ENCODE assay signal across 8 cellular contexts in genomic region chr17:39450051-39450450, GRCh38. TPM values are rescaled to one million over a fixed set of nuclear protein-coding genes. Genes with fewer than 3 reads are reported as not detected.
DNase-seq lines count a peak whose midpoint lies in the region; ATAC-seq lines count a peak whose summit lies in the region.

No MANE protein-coding gene starts in this region.

- H3K9me3 ChIP-seq in iPS-20b (ENCODE audit: insufficient read depth, low read depth, low read length), result no peaks in the 10 kb centered on the region

- no peaks in the 10 kb centered on the region for H3K27me3 Mint-ChIP-seq in activated CD4-positive, alpha-beta T cell treated with anti-CD3 and anti-CD28 coated beads, Interleukin-2, amount 10 ng/mL, durations not matched to agents 24 days and 14 days
- no peaks in the 10 kb centered on the region for H3K27me3 Mint-ChIP-seq in activated CD4-positive, alpha-beta memory T cell treated with anti-CD3 and anti-CD28 coated beads for 36 hours
- H3K27me3 Mint-ChIP-seq in stimulated activated naive CD8-positive, alpha-beta T cell treated with anti-CD3 and anti-CD28 coated beads, Interleukin-15, amount 100 ng/mL, for 72 hours, result no peaks in the 10 kb centered on the region

- H3K36me3 ChIP-seq in iPS-20b (ENCODE audit: insufficient read depth, low read depth, low read length), result peaks cover 29% of the 10 kb centered on the region

- peaks cover 26% of the 10 kb centered on the region for H3K36me3 Mint-ChIP-seq in activated CD4-positive, alpha-beta T cell treated with anti-CD3 and anti-CD28 coated beads, Interleukin-2, amount 10 ng/mL, durations not matched to agents 24 days and 14 days (ENCODE audit: low read depth)
- peaks cover 15% of the 10 kb centered on the region for H3K36me3 Mint-ChIP-seq in activated CD4-positive, alpha-beta memory T cell treated with anti-CD3 and anti-CD28 coated beads for 36 hours

- ATAC-seq in stimulated activated naive CD8-positive, alpha-beta T cell treated with anti-CD3 and anti-CD28 coated beads, Interleukin-15, amount 100 ng/mL, for 72 hours, result no peak
- no peak for ATAC-seq in esophagus mucosa

- peak overlapping the region; percentile 99 for H3K4me3 Mint-ChIP-seq in activated CD4-positive, alpha-beta T cell treated with anti-CD3 and anti-CD28 coated beads, Interleukin-2, amount 10 ng/mL, durations not matched to agents 24 days and 14 days
- H3K4me3 Mint-ChIP-seq in activated CD4-positive, alpha-beta memory T cell treated with anti-CD3 and anti-CD28 coated beads for 36 hours, result peak overlapping the region; percentile 96
- H3K4me3 Mint-ChIP-seq in stimulated activated naive CD8-positive, alpha-beta T cell treated with anti-CD3 and anti-CD28 coated beads, Interleukin-15, amount 100 ng/mL, for 72 hours, result peak overlapping the region; percentile 86 to 98

- CTCF ChIA-PET in activated CD4-positive, alpha-beta memory T cell treated with anti-CD3 and anti-CD28 coated beads for 36 hours (lab: Charles Lee), result interaction anchor here (1.6 kb wide), 1 partner anchor 12 kb away, joined by 14 read pairs; the partner anchor contains the start of gene CDK12

- no peaks in the 10 kb centered on the region for H3K9me3 Mint-ChIP-seq in activated CD4-positive, alpha-beta T cell treated with anti-CD3 and anti-CD28 coated beads, Interleukin-2, amount 10 ng/mL, durations not matched to agents 24 days and 14 days
- H3K9me3 Mint-ChIP-seq in activated CD4-positive, alpha-beta memory T cell treated with anti-CD3 and anti-CD28 coated beads for 36 hours, result no peaks in the 10 kb centered on the region
- no peaks in the 10 kb centered on the region for H3K9me3 Mint-ChIP-seq in stimulated activated naive CD8-positive, alpha-beta T cell treated with anti-CD3 and anti-CD28 coated beads, Interleukin-15, amount 100 ng/mL, for 72 hours

- peak overlapping the region; percentile 98 for H3K27ac Mint-ChIP-seq in activated CD4-positive, alpha-beta T cell treated with anti-CD3 and anti-CD28 coated beads, Interleukin-2, amount 10 ng/mL, durations not matched to agents 24 days and 14 days
- peak overlapping the region; percentile 96 for H3K27ac Mint-ChIP-seq in activated CD4-positive, alpha-beta memory T cell treated with anti-CD3 and anti-CD28 coated beads for 36 hours
- peak overlapping the region in 1 of 2 donors; percentile 99 for H3K27ac Mint-ChIP-seq in stimulated activated naive CD8-positive, alpha-beta T cell treated with anti-CD3 and anti-CD28 coated beads, Interleukin-15, amount 100 ng/mL, for 72 hours

- peaks cover 16% of the 10 kb centered on the region for H3K4me1 Mint-ChIP-seq in activated CD4-positive, alpha-beta T cell treated with anti-CD3 and anti-CD28 coated beads, Interleukin-2, amount 10 ng/mL, durations not matched to agents 24 days and 14 days
- peaks cover 26% of the 10 kb centered on the region for H3K4me1 Mint-ChIP-seq in activated CD4-positive, alpha-beta memory T cell treated with anti-CD3 and anti-CD28 coated beads for 36 hours (ENCODE audit: low read depth)
- H3K4me1 Mint-ChIP-seq in stimulated activated naive CD8-positive, alpha-beta T cell treated with anti-CD3 and anti-CD28 coated beads, Interleukin-15, amount 100 ng/mL, for 72 hours, result peaks cover 49% of the 10 kb centered on the region

- no peak for DNase-seq in activated CD4-positive, alpha-beta T cell treated with anti-CD3 and anti-CD28 coated beads, Interleukin-2, amount 10 ng/mL, durations not matched to agents 24 days and 14 days
- no peak for DNase-seq in activated CD4-positive, alpha-beta T cell treated with anti-CD3 and anti-CD28 coated beads for 1 hour
- no peak for DNase-seq in activated CD4-positive, alpha-beta memory T cell treated with anti-CD3 and anti-CD28 coated beads for 36 hours
- no peak for DNase-seq in stimulated activated naive CD8-positive, alpha-beta T cell treated with anti-CD3 and anti-CD28 coated beads, Interleukin-15, amount 100 ng/mL, for 72 hours
- DNase-seq in SIG-M5 treated with dmso at 0.1 percent for 504 hours (lab: John Stamatoyannopoulos, UW; ENCODE audit: unreplicated experiment) (no peak), DMS114 treated with DMSO at 0.1 percent for 48 hours (lab: John Stamatoyannopoulos, UW; ENCODE audit: unreplicated experiment) (no peak)

- POLR2A ChIA-PET in activated CD4-positive, alpha-beta memory T cell treated with anti-CD3 and anti-CD28 coated beads for 36 hours (lab: Charles Lee), result interaction anchor here (1.7 to 5.8 kb wide), 2 partner anchors 13 to 49 kb away, joined by 9 to 85 read pairs; partner anchors contain the start of genes CDK12 and FBXL20

- no peak overlapping the region for H3K27ac ChIP-seq in iPS-20b (ENCODE audit: low read length)

- no peaks in the 10 kb centered on the region; the same call in 1 of the 2 replicates for H3K4me1 ChIP-seq in iPS-20b (ENCODE audit: insufficient read depth, low read length)

- no peaks in the 10 kb centered on the region for H3K27me3 ChIP-seq in iPS-20b (ENCODE audit: insufficient read depth, low read length)

- H3K9ac ChIP-seq in iPS-20b (ENCODE audit: low read depth, low read length), result peak overlapping the region; percentile 98

- peak overlapping the region; percentile 82 for H3K4me3 ChIP-seq in iPS-20b (ENCODE audit: low read length)

- intact Hi-C loops in activated CD4-positive, alpha-beta T cell treated with anti-CD3 and anti-CD28 coated beads, Interleukin-2, amount 10 ng/mL, durations not matched to agents 24 days and 14 days (cut with micrococcal nuclease), result no loop called here
- intact Hi-C loops in activated CD4-positive, alpha-beta memory T cell treated with anti-CD3 and anti-CD28 coated beads for 36 hours (cut with micrococcal nuclease), result no loop called here

RNA-seq across cellular contexts. Expression of gene MED1, which starts 1.0 kb away (rescaled TPM):
- 70.9 and 73.0 TPM in 2 replicates for total RNA-seq in activated CD4-positive, alpha-beta T cell treated with anti-CD3 and anti-CD28 coated beads, Interleukin-2, amount 10 ng/mL, durations not matched to agents 24 days and 14 days
- total RNA-seq in activated CD4-positive, alpha-beta memory T cell treated with anti-CD3 and anti-CD28 coated beads for 36 hours, result 10 to 100 TPM; 58.9 to 59.7 TPM
- 18.7 TPM for total RNA-seq in esophagus mucosa

RNA-seq across cellular contexts. Expression of gene CDK12, which starts 11.2 kb away (rescaled TPM):
- 89.1 and 90.4 TPM in 2 replicates for total RNA-seq in activated CD4-positive, alpha-beta T cell treated with anti-CD3 and anti-CD28 coated beads, Interleukin-2, amount 10 ng/mL, durations not matched to agents 24 days and 14 days
- 10 to 100 TPM; 55.8 to 57.4 TPM for total RNA-seq in activated CD4-positive, alpha-beta memory T cell treated with anti-CD3 and anti-CD28 coated beads for 36 hours
- total RNA-seq in esophagus mucosa, result 34.4 TPM

RNA-seq across cellular contexts. Expression of gene FBXL20, which starts 48.6 kb away (rescaled TPM):
- total RNA-seq in activated CD4-positive, alpha-beta T cell treated with anti-CD3 and anti-CD28 coated beads, Interleukin-2, amount 10 ng/mL, durations not matched to agents 24 days and 14 days, result 20.8 and 21.8 TPM in 2 replicates
- 10 to 100 TPM; 17.4 to 18.3 TPM for total RNA-seq in activated CD4-positive, alpha-beta memory T cell treated with anti-CD3 and anti-CD28 coated beads for 36 hours
- 8.3 TPM for total RNA-seq in esophagus mucosa
